24 cellular contexts compared by ENCODE assay signal in the genomic region with DNA sequence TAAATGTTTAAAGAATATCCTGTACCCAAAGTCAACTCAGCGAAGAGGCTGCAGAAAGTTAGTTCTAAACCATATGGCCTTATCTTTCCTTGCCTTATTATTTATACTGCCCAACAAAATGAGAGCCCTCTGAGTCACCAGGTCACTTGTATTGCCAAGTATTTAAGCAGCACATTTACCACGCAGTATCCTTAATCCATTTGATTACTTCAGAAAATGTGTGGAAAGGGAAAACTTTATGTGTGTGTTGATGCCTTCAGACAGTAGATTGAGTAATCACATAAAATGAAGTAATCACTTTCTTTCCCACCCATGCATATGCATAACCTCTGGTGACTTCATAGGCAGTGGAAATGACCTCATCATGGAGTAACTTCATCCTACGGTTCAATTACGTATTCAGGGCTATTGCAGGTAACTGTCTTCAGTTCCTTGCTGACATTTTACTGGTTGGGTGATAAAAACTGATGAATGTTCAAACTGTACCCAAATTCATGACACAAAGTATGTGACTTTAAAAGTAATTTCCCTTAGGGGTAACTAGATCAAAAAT. TPM values are rescaled to one million over a fixed set of nuclear protein-coding genes. Genes with fewer than 3 reads are reported as not detected.
"Had no signal": no experiment of that assay in that cellular context is flagged by ENCODE, and none has a peak within 500 bp of the region (broad histone marks: within the 10 kb centered on the region; RNA-seq: fewer than 3 reads in every experiment).

No MANE protein-coding gene starts in this region.

- H3K4me1 ChIP-seq: body of pancreas, left lung, thyroid gland had no signal

- ATAC-seq: body of pancreas, left lung had no signal

- H3K4me3 ChIP-seq: body of pancreas, dorsolateral prefrontal cortex, left lung, thyroid gland had no signal

- H3K27ac Mint-ChIP-seq: activated naive CD8-positive, alpha-beta T cell had no signal

- H3K27me3 ChIP-seq: body of pancreas, thyroid gland had no signal

- FAIRE-seq: frontal cortex, kidney had no signal

- H3K9me3 ChIP-seq: body of pancreas, left lung, thyroid gland had no signal

- DNase-seq: activated CD4-positive, alpha-beta T cell treated with anti-CD3 and anti-CD28 coated beads, Interleukin-2, amount 50 U/mL, for 1 hour; activated CD4-positive, CD25-positive, alpha-beta regulatory T cell treated with anti-CD3 and anti-CD28 coated beads, Interleukin-2, amount 50 U/mL, for 72 hours; activated CD8-positive, alpha-beta memory T cell treated with anti-CD3 and anti-CD28 coated beads, Interleukin-2, amount 50 U/mL, for 48 hours; activated effector memory CD4-positive, alpha-beta T cell treated with anti-CD3 and anti-CD28 coated beads, Interleukin-2, amount 50 U/mL, for 16 hours; activated T-cell treated with anti-CD3 and anti-CD28 coated beads, Interleukin-2, amount 50 U/mL, for 48 hours; amniotic stem cell; body of pancreas; dorsolateral prefrontal cortex; kidney; left lung; occipital lobe; posterior cingulate gyrus; stimulated activated CD4-positive, alpha-beta T cell treated with anti-CD3 and anti-CD28 coated beads, Interleukin-12 subunit alpha, Interleukin-12 subunit beta, amount 100 ng/mL, for 4 hours; stimulated activated CD4-positive, alpha-beta T cell treated with anti-CD3 and anti-CD28 coated beads, Interleukin-1b, Interleukin-23, amount 100 ng/mL, for 48 hours; stimulated activated CD8-positive, alpha-beta memory T cell treated with anti-CD3 and anti-CD28 coated beads, Interleukin-4, amount 100 ng/mL, for 48 hours; stimulated activated naive CD4-positive, alpha-beta T cell; T1000; thyroid gland had no signal

- H3K36me3 Mint-ChIP-seq: activated naive CD8-positive, alpha-beta T cell had no signal

- H3K4me3 Mint-ChIP-seq: activated naive CD8-positive, alpha-beta T cell had no signal

- H3K36me3 ChIP-seq: left lung, thyroid gland had no signal

- H3K27ac ChIP-seq: body of pancreas, dorsolateral prefrontal cortex, left lung, thyroid gland, VCaP had no signal

RNA-seq across cellular contexts. Expression of gene CADPS, which starts 7.5 kb away (rescaled TPM):
- total RNA-seq: lung microvascular endothelial cell; renal cortical epithelial cell; T-helper 1 cell treated with Interleukin-12 subunit alpha and Interleukin-12 subunit beta and Interleukin-4 antibody, amounts not matched to agents 30 ng/mL and 1 ng/mL, for 36 hours had no signal
